In the genomic region with DNA sequence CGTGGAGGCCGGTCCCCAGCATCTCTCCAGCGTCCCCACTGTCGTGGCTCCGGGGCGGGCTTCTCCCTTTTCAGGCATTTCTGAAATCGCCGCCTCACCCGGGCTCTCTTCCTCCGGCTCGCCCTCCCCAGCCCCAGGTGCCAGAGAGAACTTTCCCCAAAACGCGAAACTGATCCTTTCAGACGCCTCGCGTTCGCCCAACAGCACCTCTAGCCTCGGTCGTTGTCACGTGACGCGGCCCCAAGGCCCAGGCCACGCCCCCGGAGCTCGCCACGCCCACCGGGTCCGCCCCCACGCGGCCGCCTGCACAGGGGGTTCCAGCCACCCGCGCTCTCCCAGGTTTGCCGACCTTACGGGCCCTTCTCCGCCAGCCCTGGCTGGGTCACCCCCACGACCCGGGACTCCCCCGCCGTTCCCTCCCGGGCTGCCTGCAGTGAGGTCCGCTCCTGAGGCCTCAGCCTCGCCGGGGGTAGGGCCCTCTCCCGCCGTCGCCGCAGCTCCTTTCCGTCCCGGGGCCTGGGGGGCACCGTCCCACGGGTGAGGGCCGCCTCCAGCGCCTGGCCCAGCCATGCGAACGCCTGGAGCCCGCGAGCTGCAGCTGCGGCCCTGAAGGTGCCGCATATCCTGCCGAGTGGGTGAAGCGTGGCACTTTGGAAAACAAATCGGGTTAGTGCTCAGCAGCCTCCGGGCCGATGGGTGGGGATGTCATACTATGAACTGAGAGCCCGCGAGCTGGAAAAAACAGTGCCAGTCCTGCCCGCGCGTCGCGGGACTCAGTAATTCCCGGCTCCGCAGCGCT, we compare ENCODE assay signal across 8 cellular contexts. TPM values are rescaled to one million over a fixed set of nuclear protein-coding genes. Genes with fewer than 3 reads are reported as not detected.
DNase-seq lines count a peak whose midpoint lies in the region; ATAC-seq and TF ChIP-seq lines count a peak whose summit lies in the region.

No MANE protein-coding gene starts in this region.

- peak overlapping the region; percentile 60 for H3K4me3 ChIP-seq in Jurkat, Clone E6-1 (ENCODE audit: low read length)
- peak overlapping the region; percentile 98 for H3K4me3 ChIP-seq in thoracic aorta

- no peaks in the 10 kb centered on the region for H3K27me3 ChIP-seq in thoracic aorta (replicated peaks; ENCODE audit: insufficient read depth)

- peak; percentile 60; the same call in 1 of the 2 replicates for TF ChIP-seq POLR2A in Raji (IDR thresholded peaks at IDR 0.05; ENCODE audit: insufficient read depth, low read depth, low read length)

- peak overlapping the region; percentile 72 to 76 for H3K27ac ChIP-seq in thoracic aorta

- TF ChIP-seq CTCF in thoracic aorta (IDR thresholded peaks at IDR 0.05), result no peak

- peaks cover 0 to 12% of the 10 kb centered on the region in 2 donors for H3K4me1 ChIP-seq in thoracic aorta (ENCODE audit: control insufficient read depth in 1 of 2, low read depth in 2 of 2)

- H3K36me3 ChIP-seq in thoracic aorta, result no peaks in the 10 kb centered on the region

- DNase-seq in EH (ENCODE audit: low read depth) (peak; percentile 84), germinal center (ENCODE audit: low spot score) (peak; percentile 95), occipital lobe (lab: John Stamatoyannopoulos, UW) (peak; percentile 87), thoracic aorta (ENCODE audit: low spot score) (peak; percentile 78)
- DNase-seq in Jurkat, Clone E6-1 (ENCODE audit: low read depth, low spot score), result peak; percentile 53
- peak; percentile 87 for DNase-seq in activated gamma-delta T cell treated with anti-CD3 and anti-CD28 coated beads, Interleukin-2, amount 50 U/mL, for 16 hours (ENCODE audit: low read depth)

- H3K9me3 ChIP-seq in thoracic aorta, result no peaks in the 10 kb centered on the region

- ATAC-seq in GM21717 (IDR thresholded peaks at IDR 0.05; ENCODE audit: unreplicated experiment) (peak; percentile 82), thoracic aorta (ENCODE audit: insufficient number of reproducible peaks, low FRiP score, low read depth) (peak; percentile 95)

RNA-seq across cellular contexts. Expression of a gene that starts 21.0 kb away (rescaled TPM):
- 949 TPM for polyA plus RNA-seq in Jurkat, Clone E6-1 (2012; ENCODE audit: insufficient read depth, insufficient read length)
- total RNA-seq in occipital lobe, result 371 TPM
- total RNA-seq in thoracic aorta, result 100 to 1,000 TPM; 226 to 258 TPM

Comparison
In these comparisons a context has a peak if more than half of its experiments do, and no peak if none do; other contexts are left out.
1. Peak in every context shown above with its lines: DNase-seq, ATAC-seq, H3K4me3 ChIP-seq and H3K27ac ChIP-seq.